In genomic region chr9:85715587-85715986, GRCh38 we compare ENCODE assay signal across 9 cellular contexts. TPM values are rescaled to one million over a fixed set of nuclear protein-coding genes. Genes with fewer than 3 reads are reported as not detected.
DNase-seq lines count a peak whose midpoint lies in the region; ATAC-seq and TF ChIP-seq lines count a peak whose summit lies in the region.
"Had no signal": no experiment of that assay in that cellular context is flagged by ENCODE, and none has a peak within 500 bp of the region (broad histone marks: within the 10 kb centered on the region; RNA-seq: fewer than 3 reads in every experiment).

No MANE protein-coding gene starts in this region.

- peaks cover 0 to 3% (median 0%) of the 10 kb centered on the region in 3 experiments for H3K36me3 ChIP-seq in naive thymus-derived CD4-positive, alpha-beta T cell (ENCODE audit: control insufficient read depth in 2 of 3, insufficient read depth in 3 of 3, low read length in 3 of 3)
- H3K36me3 ChIP-seq in osteoblast (ENCODE audit: insufficient read depth, low read length) = no peaks in the 10 kb centered on the region

- no peak for TF ChIP-seq CTCF in osteoblast (IDR thresholded peaks at IDR 0.05; ENCODE audit: extremely low read depth, low read depth, low read length)

- ATAC-seq in GM18861 (IDR thresholded peaks at IDR 0.05; ENCODE audit: unreplicated experiment) (peak; percentile 67), HG02610 (IDR thresholded peaks at IDR 0.05; ENCODE audit: unreplicated experiment) (peak; percentile 56)
- peak; percentile 87 for ATAC-seq in naive thymus-derived CD4-positive, alpha-beta T cell

- H3K4me2 ChIP-seq in osteoblast (ENCODE audit: insufficient read depth, low read length) = no peak overlapping the region

- peaks cover 0 to 14% (median 0%) of the 10 kb centered on the region in 11 donors for H3K9me3 Mint-ChIP-seq in naive thymus-derived CD4-positive, alpha-beta T cell

- no peaks in the 10 kb centered on the region for H3K27me3 ChIP-seq in naive thymus-derived CD4-positive, alpha-beta T cell (ENCODE audit: control insufficient read depth in 2 of 2, insufficient read depth in 2 of 2, low read length in 2 of 2)
- H3K27me3 ChIP-seq in osteoblast (ENCODE audit: insufficient read depth, low read length) = no peaks in the 10 kb centered on the region

- H3K27me3 Mint-ChIP-seq in naive thymus-derived CD4-positive, alpha-beta T cell = no peaks in the 10 kb centered on the region

- no peaks in the 10 kb centered on the region for H3K79me2 ChIP-seq in osteoblast (ENCODE audit: insufficient read depth, low read length)

- H3K9me3 ChIP-seq in naive thymus-derived CD4-positive, alpha-beta T cell (ENCODE audit: control insufficient read depth in 2 of 3, low read length in 3 of 3) = no peaks in the 10 kb centered on the region
- no peaks in the 10 kb centered on the region for H3K9me3 ChIP-seq in osteoblast (ENCODE audit: low read depth, low read length)

- peaks cover 0 to 27% of the 10 kb centered on the region in 2 donors for H3K4me1 ChIP-seq in naive thymus-derived CD4-positive, alpha-beta T cell (ENCODE audit: control insufficient read depth in 2 of 2, insufficient read depth in 2 of 2, low read length in 2 of 2)
- H3K4me1 ChIP-seq in osteoblast (ENCODE audit: insufficient read depth, low read length) = peaks cover 4% of the 10 kb centered on the region

- CTCF ChIA-PET in naive thymus-derived CD4-positive, alpha-beta T cell (lab: Charles Lee) = interaction anchor here (1.2 kb wide), 1 partner anchor 18 kb away, joined by 4 read pairs; no protein-coding TSS in a partner anchor

- H2AFZ ChIP-seq in osteoblast (ENCODE audit: low read length) = no peak overlapping the region

- intact Hi-C loops in naive thymus-derived CD4-positive, alpha-beta T cell (cut with micrococcal nuclease) = no loop called here
- intact Hi-C loops in posterior vena cava (cut with DNase I) = no loop called here

- DNase-seq in NOMO-1 (lab: John Stamatoyannopoulos, UW; ENCODE audit: unreplicated experiment in 2 of 2) (peak; percentile 61 to 84), NCI-H1092 (lab: John Stamatoyannopoulos, UW) (no peak), osteoblast (ENCODE audit: insufficient read length, low spot score, missing footprints) (no peak), posterior vena cava (ENCODE audit: low spot score) (no peak)
- DNase-seq in naive thymus-derived CD4-positive, alpha-beta T cell = no peak
- DNase-seq in stimulated activated CD4-positive, alpha-beta T cell treated with anti-CD3 and anti-CD28 coated beads, Interleukin-15, amount 100 ng/mL, for 24 hours = no peak
- DNase-seq: NCI-H2081 had no signal

- H3K4me3 ChIP-seq in naive thymus-derived CD4-positive, alpha-beta T cell (ENCODE audit: low read length) = peak overlapping the region; percentile 14
- H3K4me3 ChIP-seq in osteoblast (ENCODE audit: insufficient read depth, low read length) = no peak overlapping the region

- no peak overlapping the region for H3K27ac ChIP-seq in naive thymus-derived CD4-positive, alpha-beta T cell (ENCODE audit: low read depth, low read length)
- no peak overlapping the region for H3K27ac ChIP-seq in osteoblast (ENCODE audit: low read depth, low read length)

- H3K4me1 Mint-ChIP-seq in naive thymus-derived CD4-positive, alpha-beta T cell = peaks cover 20 to 52% (median 34%) of the 10 kb centered on the region in 7 donors

- H3K36me3 Mint-ChIP-seq in naive thymus-derived CD4-positive, alpha-beta T cell = peaks cover under 1 to 22% (median 4%) of the 10 kb centered on the region in 5 donors

- H3K4me3 Mint-ChIP-seq in naive thymus-derived CD4-positive, alpha-beta T cell = peak overlapping the region in 1 of 10 donors; percentile 13

- no peaks in the 10 kb centered on the region for H4K20me1 ChIP-seq in osteoblast (ENCODE audit: insufficient read depth, low read length)

- POLR2A ChIA-PET in naive thymus-derived CD4-positive, alpha-beta T cell (lab: Charles Lee) = no interaction called here

- H3K27ac Mint-ChIP-seq in naive thymus-derived CD4-positive, alpha-beta T cell = peak overlapping the region in 6 of 9 donors; percentile 13 to 79 (median 18)

RNA-seq across cellular contexts. Expression of gene AGTPBP1, which starts 26.2 kb away (rescaled TPM):
- total RNA-seq in naive thymus-derived CD4-positive, alpha-beta T cell = 10 to 100 TPM; 31.9 to 85.7 (median 59.6) TPM
- polyA plus RNA-seq in naive thymus-derived CD4-positive, alpha-beta T cell = 10 to 100 TPM; 28.2 to 28.5 TPM
- total RNA-seq in osteoblast = 14.4 and 17.0 TPM in 2 replicates
- total RNA-seq in posterior vena cava = 10 to 100 TPM; 24.8 to 29.8 TPM

Comparison
In these comparisons a context has a peak if more than half of its experiments do, and no peak if none do; other contexts are left out.
1. DNase-seq: peak in NOMO-1 (2 of 2); none in naive thymus-derived CD4-positive, alpha-beta T cell (0 of 9), NCI-H1092 (single experiment), stimulated activated CD4-positive, alpha-beta T cell treated with anti-CD3 and anti-CD28 coated beads, Interleukin-15, amount 100 ng/mL, for 24 hours (single experiment), osteoblast (single experiment) and posterior vena cava (single experiment).
2. Peak in every context shown above with its lines, with median percentiles within 50 percentile points of each other: ATAC-seq.